Comparison of ENCODE assay signal across 22 cellular contexts in genomic region chr2:150222317-150222716, GRCh38.
DNase-seq lines count a peak whose midpoint lies in the region; ATAC-seq, FAIRE-seq and TF ChIP-seq lines count a peak whose summit lies in the region.
"Had no signal": no experiment of that assay in that cellular context is flagged by ENCODE, and none has a peak within 500 bp of the region (broad histone marks: within the 10 kb centered on the region; RNA-seq: fewer than 3 reads in every experiment).

No MANE protein-coding gene starts in this region.

- H3F3A ChIP-seq in SK-N-SH (replicated peaks; ENCODE audit: insufficient read depth) = no peaks in the 10 kb centered on the region

- H3K4me3 ChIP-seq in SK-N-SH (ENCODE audit: low read depth in 2 of 2, low read length in 1 of 2) (no peak overlapping the region), endothelial cell of umbilical vein (replicated peaks in 1 of 3; ENCODE audit: insufficient read depth in 1 of 3, low read depth in 1 of 3, low read length in 3 of 3) (no peak overlapping the region)
- H3K4me3 ChIP-seq: BLaER1 treated with 17β-estradiol and CSF1 and Interleukin-3, amounts not matched to agents 10 nM and 100 nM; GM12878; GM23248 had no signal

- H3K9me3 ChIP-seq in SK-N-SH = no peaks in the 10 kb centered on the region
- no peaks in the 10 kb centered on the region for H3K9me3 ChIP-seq in endothelial cell of umbilical vein (replicated peaks; ENCODE audit: control insufficient read depth, insufficient read depth, low read length)
- H3K9me3 ChIP-seq: BLaER1 treated with 17β-estradiol and CSF1 and Interleukin-3, amounts not matched to agents 10 nM and 100 nM had no signal

- intact Hi-C loops in endothelial cell of umbilical vein (cut with micrococcal nuclease) = no loop called here
- intact Hi-C loops in activated CD4-positive, alpha-beta memory T cell treated with anti-CD3 and anti-CD28 coated beads for 36 hours (cut with micrococcal nuclease) = no loop called here

- H3K36me3 ChIP-seq in SK-N-SH (replicated peaks in 1 of 2; ENCODE audit: control insufficient read depth in 1 of 2, insufficient read depth in 2 of 2, low read length in 1 of 2) (no peaks in the 10 kb centered on the region), endothelial cell of umbilical vein (ENCODE audit: control insufficient read depth in 2 of 2, extremely low read depth in 1 of 2, insufficient read depth in 2 of 2, low read length in 2 of 2) (no peaks in the 10 kb centered on the region)
- H3K36me3 ChIP-seq: BLaER1 treated with 17β-estradiol and CSF1 and Interleukin-3, amounts not matched to agents 10 nM and 100 nM had no signal

- no peak for TF ChIP-seq RAD21 in SK-N-SH (IDR thresholded peaks at IDR 0.05; ENCODE audit: low read length)

- no peak for TF ChIP-seq CTCF in SK-N-SH (IDR thresholded peaks at IDR 0.05)
- TF ChIP-seq CTCF in endothelial cell of umbilical vein (IDR thresholded peaks at IDR 0.05; ENCODE audit: extremely low read depth in 1 of 2, insufficient read depth in 1 of 2, low read depth in 1 of 2, low read length in 2 of 2) = no peak

- H3K27me3 ChIP-seq in SK-N-SH (ENCODE audit: insufficient read depth) = no peaks in the 10 kb centered on the region
- H3K27me3 ChIP-seq in endothelial cell of umbilical vein (ENCODE audit: control insufficient read depth in 2 of 2, insufficient read depth in 2 of 2, low read length in 2 of 2) = no peaks in the 10 kb centered on the region
- H3K27me3 ChIP-seq: BLaER1 treated with 17β-estradiol and CSF1 and Interleukin-3, amounts not matched to agents 10 nM and 100 nM had no signal

- WGBS in SK-N-SH (ENCODE audit: low lambda C conversion rate) = 77% methylated on average over 6 of the region's 6 CpGs

- H3K4me3 Mint-ChIP-seq in naive thymus-derived CD8-positive, alpha-beta T cell = no peak overlapping the region
- no peak overlapping the region for H3K4me3 Mint-ChIP-seq in activated CD4-positive, alpha-beta memory T cell treated with anti-CD3 and anti-CD28 coated beads for 36 hours
- H3K4me3 Mint-ChIP-seq: CD8-positive, alpha-beta T cell; HFFc6 had no signal

- no peaks in the 10 kb centered on the region for H3K79me2 ChIP-seq in SK-N-SH (ENCODE audit: insufficient read depth)
- no peaks in the 10 kb centered on the region for H3K79me2 ChIP-seq in endothelial cell of umbilical vein (ENCODE audit: control insufficient read depth, insufficient read depth, low read length)

- no peak for TF ChIP-seq EP300 in SK-N-SH (IDR thresholded peaks at IDR 0.05; ENCODE audit: borderline replicate concordance in 1 of 2, low read depth in 1 of 2, low read length in 1 of 2)

- H3K9me2 ChIP-seq in SK-N-SH = no peaks in the 10 kb centered on the region

- H3K4me1 ChIP-seq in SK-N-SH (ENCODE audit: control insufficient read depth in 1 of 2, insufficient read depth in 2 of 2, low read depth in 1 of 2, low read length in 1 of 2) (no peaks in the 10 kb centered on the region; a peak in 2 of 4 replicates), endothelial cell of umbilical vein (ENCODE audit: control insufficient read depth, extremely low read depth, insufficient read depth, low read length) (no peaks in the 10 kb centered on the region)
- H3K4me1 ChIP-seq: BLaER1 treated with 17β-estradiol and CSF1 and Interleukin-3, amounts not matched to agents 10 nM and 100 nM had no signal

- no peak overlapping the region for H3K4me2 ChIP-seq in SK-N-SH
- no peak overlapping the region for H3K4me2 ChIP-seq in endothelial cell of umbilical vein (ENCODE audit: insufficient read depth, low read length)
- H3K4me2 ChIP-seq: BLaER1 treated with 17β-estradiol and CSF1 and Interleukin-3, amounts not matched to agents 10 nM and 100 nM had no signal

- dilution Hi-C loops in endothelial cell of umbilical vein (cut with MboI; ENCODE audit: extremely low pct_ligation_motif_present, low sequenced_read_pairs) = no loop called here

- H3K27ac ChIP-seq in SK-N-SH (ENCODE audit: low read depth in 2 of 2, low read length in 1 of 2) (no peak overlapping the region), endothelial cell of umbilical vein (ENCODE audit: insufficient read depth, low read depth, low read length) (no peak overlapping the region)
- H3K27ac ChIP-seq: BLaER1 treated with 17β-estradiol and CSF1 and Interleukin-3, amounts not matched to agents 10 nM and 100 nM; GM23248 had no signal

- no peaks in the 10 kb centered on the region for H3K27me3 Mint-ChIP-seq in naive thymus-derived CD8-positive, alpha-beta T cell
- no peaks in the 10 kb centered on the region for H3K27me3 Mint-ChIP-seq in activated CD4-positive, alpha-beta memory T cell treated with anti-CD3 and anti-CD28 coated beads for 36 hours

- H3K4me1 Mint-ChIP-seq in naive thymus-derived CD8-positive, alpha-beta T cell = no peaks in the 10 kb centered on the region
- no peaks in the 10 kb centered on the region for H3K4me1 Mint-ChIP-seq in activated CD4-positive, alpha-beta memory T cell treated with anti-CD3 and anti-CD28 coated beads for 36 hours (ENCODE audit: low read depth)

- no TSS peak for BruUV-seq in endothelial cell of umbilical vein (replicated peaks; lab: Mats Ljungman, UMichigan)

- POLR2A ChIA-PET in SK-N-SH (lab: Yijun Ruan, JAX) (no interaction called here), endothelial cell of umbilical vein (lab: Charles Lee) (interaction anchor here (1.3 kb wide), 1 partner anchor 12 kb away, joined by 3 read pairs; no protein-coding TSS in a partner anchor)
- POLR2A ChIA-PET in naive thymus-derived CD8-positive, alpha-beta T cell (lab: Charles Lee) = no interaction called here
- POLR2A ChIA-PET in activated CD4-positive, alpha-beta memory T cell treated with anti-CD3 and anti-CD28 coated beads for 36 hours (lab: Charles Lee) = no interaction called here

- FAIRE-seq in endothelial cell of umbilical vein (lab: Jason Lieb, UNC) = no peak
- FAIRE-seq: GM12878, GM19239, HTR-8/SVneo had no signal

- CTCF ChIA-PET in SK-N-SH (lab: Yijun Ruan, JAX) (interaction anchor here (0.9 to 1.8 kb wide), 2 partner anchors 8 to 1016 kb away, joined by 3 to 4 read pairs; no protein-coding TSS in a partner anchor), endothelial cell of umbilical vein (lab: Charles Lee) (interaction anchor here (0.7 to 0.9 kb wide), 2 partner anchors 12 to 70 kb away, joined by 3 read pairs; no protein-coding TSS in a partner anchor)
- CTCF ChIA-PET in activated CD4-positive, alpha-beta memory T cell treated with anti-CD3 and anti-CD28 coated beads for 36 hours (lab: Charles Lee) = no interaction called here

- H4K20me1 ChIP-seq in SK-N-SH (ENCODE audit: insufficient read depth) (no peaks in the 10 kb centered on the region), endothelial cell of umbilical vein (replicated peaks; ENCODE audit: control insufficient read depth, extremely low read depth, insufficient read depth, low read length) (no peaks in the 10 kb centered on the region)
- H4K20me1 ChIP-seq: BLaER1 treated with 17β-estradiol and CSF1 and Interleukin-3, amounts not matched to agents 10 nM and 100 nM had no signal

- peaks cover 0 to 8% (median 0%) of the 10 kb centered on the region in 9 donors for H3K9me3 Mint-ChIP-seq in naive thymus-derived CD8-positive, alpha-beta T cell
- peaks cover 2% of the 10 kb centered on the region for H3K9me3 Mint-ChIP-seq in activated CD4-positive, alpha-beta memory T cell treated with anti-CD3 and anti-CD28 coated beads for 36 hours
- H3K9me3 Mint-ChIP-seq: CD8-positive, alpha-beta T cell; HFFc6 had no signal

- H3K27ac Mint-ChIP-seq in naive thymus-derived CD8-positive, alpha-beta T cell = no peak overlapping the region
- no peak overlapping the region for H3K27ac Mint-ChIP-seq in activated CD4-positive, alpha-beta memory T cell treated with anti-CD3 and anti-CD28 coated beads for 36 hours
- H3K27ac Mint-ChIP-seq: CD8-positive, alpha-beta T cell; HFFc6 had no signal

- no peak for ATAC-seq in SK-N-SH treated with all-trans-retinoic acid at 6 μM for 48 hours
- no peak for ATAC-seq in naive thymus-derived CD8-positive, alpha-beta T cell
- ATAC-seq: CD8-positive, alpha-beta T cell; GM12878; HCT116 had no signal

- no peaks in the 10 kb centered on the region for H3K9me1 ChIP-seq in endothelial cell of umbilical vein (replicated peaks; ENCODE audit: control insufficient read depth, extremely low read depth, insufficient read depth, low read length)

- H2AFZ ChIP-seq in SK-N-SH (ENCODE audit: low read depth) (no peak overlapping the region), endothelial cell of umbilical vein (ENCODE audit: low read depth, low read length) (peak overlapping the region; percentile 11)
- H2AFZ ChIP-seq: GM23248 had no signal

- H3K9ac ChIP-seq in SK-N-SH (no peak overlapping the region), endothelial cell of umbilical vein (replicated peaks; ENCODE audit: extremely low read depth, insufficient read depth, low read length) (no peak overlapping the region)
- H3K9ac ChIP-seq: BLaER1 treated with 17β-estradiol and CSF1 and Interleukin-3, amounts not matched to agents 10 nM and 100 nM; GM23248 had no signal

- no peaks in the 10 kb centered on the region for H3K36me3 Mint-ChIP-seq in naive thymus-derived CD8-positive, alpha-beta T cell
- no peaks in the 10 kb centered on the region for H3K36me3 Mint-ChIP-seq in activated CD4-positive, alpha-beta memory T cell treated with anti-CD3 and anti-CD28 coated beads for 36 hours
- H3K36me3 Mint-ChIP-seq: CD8-positive, alpha-beta T cell had no signal

- DNase-seq in SK-N-SH = peak; percentile 13
- DNase-seq in OCI-M1 (lab: John Stamatoyannopoulos, UW) = peak; percentile 63
- no peak for DNase-seq in endothelial cell of umbilical vein (ENCODE audit: low read depth, low spot score)
- DNase-seq in naive thymus-derived CD8-positive, alpha-beta T cell = no peak
- DNase-seq in activated CD4-positive, alpha-beta memory T cell treated with anti-CD3 and anti-CD28 coated beads for 36 hours = no peak
- no peak for DNase-seq in epidermal melanocyte (ENCODE audit: insufficient read length, low spot score)
- DNase-seq in cerebellum (ENCODE audit: low spot score) = no peak
- DNase-seq: 8988T; CD8-positive, alpha-beta T cell; DMS 273 treated with DMSO at 0.1 percent for 48 hours; DMS53; DND-41; EL; GM23248; HFFc6; IMR-90 had no signal

- no peak for TF ChIP-seq POLR2A in endothelial cell of umbilical vein (IDR thresholded peaks at IDR 0.05; ENCODE audit: low read depth, low read length)

TF ChIP-seq in SK-N-SH, 30 proteins besides CTCF, POLR2A, EP300 and RAD21 (continues in another document):
- no peak for TF ChIP-seq MAX (IDR thresholded peaks at IDR 0.05; ENCODE audit: low read depth)

TF ChIP-seq in SK-N-SH treated with all-trans-retinoic acid at 6 μM for 48 hours, 23 proteins besides CTCF, POLR2A, EP300 and RAD21 (continues in another document):
- TF ChIP-seq ZFP3 (CRISPR knock-in tag; IDR thresholded peaks at IDR 0.05) (no peak), ZFP30 (CRISPR knock-in tag; IDR thresholded peaks at IDR 0.05) (no peak), ESRRG (CRISPR knock-in tag; IDR thresholded peaks at IDR 0.05) (no peak)

TF ChIP-seq in endothelial cell of umbilical vein, 7 proteins besides CTCF, POLR2A, EP300 and RAD21 (continues in another document):
- TF ChIP-seq MAX (IDR thresholded peaks at IDR 0.05; ENCODE audit: insufficient read depth, insufficient read length) (no peak), FOS (IDR thresholded peaks at IDR 0.05; ENCODE audit: borderline replicate concordance, insufficient read depth, low read length) (no peak), MYC (IDR thresholded peaks at IDR 0.05; ENCODE audit: low read depth, low read length) (no peak)

Comparison
In these comparisons a context has a peak if more than half of its experiments do, and no peak if none do; other contexts are left out.
1. DNase-seq: peak in SK-N-SH (single experiment) and OCI-M1 (single experiment); none in endothelial cell of umbilical vein (single experiment), naive thymus-derived CD8-positive, alpha-beta T cell (0 of 10), activated CD4-positive, alpha-beta memory T cell treated with anti-CD3 and anti-CD28 coated beads for 36 hours (single experiment), epidermal melanocyte (single experiment) and cerebellum (single experiment).